8 cellular contexts compared by ENCODE assay signal in the genomic region with DNA sequence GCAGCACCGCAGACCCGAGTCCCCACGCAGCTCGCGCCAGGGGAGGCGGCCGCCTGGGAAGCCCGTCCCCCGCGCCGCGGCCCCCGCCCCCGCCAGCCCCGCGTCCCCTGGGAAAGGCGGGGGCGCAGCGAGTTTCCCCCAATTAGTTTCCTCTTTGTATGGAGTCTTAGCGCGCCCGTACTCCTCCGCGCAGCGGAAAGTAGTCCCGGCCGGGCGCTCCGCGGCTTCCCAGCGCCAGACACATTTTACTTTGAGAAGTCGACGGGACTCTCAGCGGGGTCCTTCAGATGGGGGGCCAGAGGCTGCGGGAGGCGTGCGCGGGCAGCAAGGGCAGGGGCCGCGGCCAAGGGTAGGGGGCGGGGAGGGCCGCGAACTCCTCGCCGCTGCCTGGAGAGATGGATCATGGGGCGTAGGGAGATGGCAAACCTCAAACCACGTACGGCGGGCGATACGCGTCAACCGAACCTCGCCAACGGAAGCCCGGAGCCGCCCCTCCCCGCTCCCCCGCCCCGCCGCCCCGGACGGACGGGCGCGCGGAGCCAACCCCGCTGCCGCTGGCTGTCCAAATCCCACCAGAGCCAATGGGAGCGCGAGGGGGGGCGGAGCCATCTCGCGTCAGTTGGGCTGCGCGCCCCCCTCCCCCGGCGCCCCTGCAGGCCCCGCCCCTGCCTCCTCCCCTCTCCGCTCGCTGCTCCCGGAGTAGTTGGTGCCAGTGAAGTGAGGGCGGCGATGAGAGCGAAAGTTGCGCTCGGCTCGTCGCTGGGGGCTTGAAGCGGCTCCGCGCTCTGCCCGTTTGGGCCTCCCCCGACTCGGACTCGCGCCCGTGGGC. TPM values are rescaled to one million over a fixed set of nuclear protein-coding genes. Genes with fewer than 3 reads are reported as not detected.
DNase-seq lines count a peak whose midpoint lies in the region; ATAC-seq and TF ChIP-seq lines count a peak whose summit lies in the region.

Gene RCOR1, plus strand, starts transcription at position 706 of the 829 bp plus-strand sequence. CDS start 238 bp downstream, outside the sequence.

- intact Hi-C loops in breast epithelium (cut with DNase I; ENCODE audit: low total_unique reads), result no loop called here

- CTCF ChIA-PET in AG04450 (lab: Charles Lee), result interaction anchor here (1.8 kb wide), 1 partner anchor 67 kb away, joined by 7 read pairs; no protein-coding TSS in a partner anchor

- DNase-seq in AG04450 (ENCODE audit: low read depth, low spot score) (peak; percentile 94), NCI-H2227 (lab: John Stamatoyannopoulos, UW; ENCODE audit: unreplicated experiment) (peak; percentile 98), WERI-Rb-1 (peak; percentile 98), breast epithelium (ENCODE audit: low spot score in 2 of 2) (peak; percentile 97)

- H3K36me3 ChIP-seq in WERI-Rb-1 (peaks cover 2% of the 10 kb centered on the region), breast epithelium (no peaks in the 10 kb centered on the region), skeletal muscle tissue (ENCODE audit: control insufficient read depth in 3 of 3, insufficient read depth in 3 of 3, low read length in 3 of 3) (no peaks in the 10 kb centered on the region)

- peak within 1 kb of the TSS; percentile 80 to 88 (median 84) for H3K9ac ChIP-seq in skeletal muscle tissue (ENCODE audit: low read depth in 1 of 3, low read length in 3 of 3)

- no peak for TF ChIP-seq POLR2A in breast epithelium (IDR thresholded peaks at IDR 0.05)

- POLR2A ChIA-PET in AG04450 (lab: Yijun Ruan, JAX), result interaction anchor here (0.6 to 2.0 kb wide), 2 partner anchors 27 to 67 kb away, joined by 3 to 13 read pairs; no protein-coding TSS in a partner anchor

- H3K27me3 ChIP-seq in AG04450 (ENCODE audit: control insufficient read depth, insufficient read depth, low read length) (no peaks in the 10 kb centered on the region), WERI-Rb-1 (ENCODE audit: insufficient read depth, low read depth, severe bottlenecking) (no peaks in the 10 kb centered on the region), breast epithelium (no peaks in the 10 kb centered on the region), skeletal muscle tissue (ENCODE audit: control insufficient read depth in 3 of 3, insufficient read depth in 3 of 3, low read length in 3 of 3) (no peaks in the 10 kb centered on the region)

- H3K4me3 ChIP-seq in AG04450 (ENCODE audit: low read depth, low read length) (peak within 1 kb of the TSS; percentile 81), WERI-Rb-1 (ENCODE audit: low read depth, low read length) (peak within 1 kb of the TSS; percentile 85), breast epithelium (peak within 1 kb of the TSS; percentile 88 to 96 (median 95)), iPS-18c (ENCODE audit: insufficient read depth, low read depth, low read length) (peak within 1 kb of the TSS; percentile 82), skeletal muscle tissue (ENCODE audit: low read length in 3 of 3) (peak within 1 kb of the TSS; percentile 78 to 83 (median 79))

- H3K4me1 ChIP-seq in breast epithelium, result peaks cover 3 to 9% of the 10 kb centered on the region in 2 donors
- H3K4me1 ChIP-seq in skeletal muscle tissue (ENCODE audit: control insufficient read depth in 3 of 3, insufficient read depth in 3 of 3, low read length in 3 of 3), result peaks cover 13 to 16% (median 15%) of the 10 kb centered on the region in 3 donors

- no peak for TF ChIP-seq CTCF in AG04450 (IDR thresholded peaks at IDR 0.05; ENCODE audit: low read depth, low read length)
- TF ChIP-seq CTCF in WERI-Rb-1 (IDR thresholded peaks at IDR 0.05; ENCODE audit: low read depth, low read length), result no peak
- TF ChIP-seq CTCF in breast epithelium (IDR thresholded peaks at IDR 0.05), result no peak

- H3K9me3 ChIP-seq in AG04450 (ENCODE audit: control insufficient read depth, insufficient read depth, low read length) (no peaks in the 10 kb centered on the region), WERI-Rb-1 (ENCODE audit: severe bottlenecking) (no peaks in the 10 kb centered on the region), breast epithelium (no peaks in the 10 kb centered on the region), iPS-18c (ENCODE audit: control insufficient read depth, insufficient read depth, low read length) (no peaks in the 10 kb centered on the region), skeletal muscle tissue (ENCODE audit: control insufficient read depth in 3 of 3, low read length in 3 of 3) (no peaks in the 10 kb centered on the region)

- ATAC-seq in GM18909 (IDR thresholded peaks at IDR 0.05; ENCODE audit: poor library complexity, unreplicated experiment) (peak; percentile 77), HG03159 (IDR thresholded peaks at IDR 0.05; ENCODE audit: unreplicated experiment) (peak; percentile 77)

- H3K27ac ChIP-seq in AG04450 (ENCODE audit: low read depth, low read length) (peak within 1 kb of the TSS; percentile 98), WERI-Rb-1 (peak within 1 kb of the TSS; percentile 100), breast epithelium (peak within 1 kb of the TSS; percentile 98 to 100), skeletal muscle tissue (ENCODE audit: low read depth, low read length) (peak within 1 kb of the TSS; percentile 93)

RNA-seq across cellular contexts. Expression of gene RCOR1, which starts in this region (rescaled TPM):
- polyA plus RNA-seq in AG04450 (2011; rRNA removed), result 14.4 and 16.7 TPM in 2 replicates
- 17.5 and 19.9 TPM in 2 replicates for polyA minus RNA-seq in AG04450 (2011; rRNA and poly(A)+ RNA removed)
- total RNA-seq in breast epithelium (10 to 100 TPM; 15.7 to 21.8 (median 20.3) TPM), skeletal muscle tissue (10.4 TPM)

Comparison
In these comparisons a context has a peak if more than half of its experiments do, and no peak if none do; other contexts are left out.
1. Peak in every context shown above with its lines: DNase-seq, ATAC-seq, H3K4me3 ChIP-seq and H3K27ac ChIP-seq.